In the genomic region with DNA sequence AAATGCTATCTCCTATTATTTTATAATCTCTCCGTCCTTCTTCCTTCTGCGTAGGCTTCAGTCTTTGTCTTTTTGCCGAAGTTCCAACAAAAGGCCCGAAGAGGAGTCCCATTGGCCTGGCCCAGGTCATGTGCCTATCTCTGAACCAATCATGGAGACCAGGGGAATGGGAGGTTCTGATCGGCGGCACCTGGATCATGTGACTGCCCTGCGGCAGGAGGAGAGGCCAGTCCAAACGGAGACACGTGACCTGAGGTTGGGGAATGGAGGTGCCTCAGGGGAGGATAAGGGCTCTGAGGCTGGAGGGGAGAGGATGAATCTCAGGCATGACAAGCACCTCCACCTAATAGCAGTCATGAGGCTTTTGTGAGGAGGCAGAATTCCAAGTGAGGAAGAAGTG, we compare ENCODE assay signal across 22 cellular contexts. TPM values are rescaled to one million over a fixed set of nuclear protein-coding genes. Genes with fewer than 3 reads are reported as not detected.
DNase-seq lines count a peak whose midpoint lies in the region; ATAC-seq and TF ChIP-seq lines count a peak whose summit lies in the region.
"Had no signal": no experiment of that assay in that cellular context is flagged by ENCODE, and none has a peak within 500 bp of the region (broad histone marks: within the 10 kb centered on the region; RNA-seq: fewer than 3 reads in every experiment).

No MANE protein-coding gene starts in this region.

- intact Hi-C loops in Right ventricle myocardium inferior (cut with DNase I): no loop called here

- H3K27ac Mint-ChIP-seq in WTC11: no peak overlapping the region
- H3K27ac Mint-ChIP-seq: CD8-positive, alpha-beta T cell; T-helper 1 cell treated with Interleukin-12 subunit alpha and Interleukin-12 subunit beta and Interleukin-4 antibody, amounts not matched to agents 30 μg/mL and 1 μg/mL, for 36 hours had no signal

- DNase-seq in HT1080 (ENCODE audit: low read depth): peak; percentile 24
- peak; percentile 29 for DNase-seq in WTC11 (ENCODE audit: low spot score)
- peak; percentile 63 for DNase-seq in iPS-NIHi11 (ENCODE audit: low spot score)
- no peak for DNase-seq in NCI-H146 treated with DMSO at 0.1 percent for 48 hours (lab: John Stamatoyannopoulos, UW; ENCODE audit: unreplicated experiment)
- DNase-seq in GF-D8 (lab: John Stamatoyannopoulos, UW): no peak
- DNase-seq in hepatocyte (ENCODE audit: low spot score): no peak
- DNase-seq in Right ventricle myocardium inferior (ENCODE audit: missing footprints): no peak
- DNase-seq: Calu3; CD8-positive, alpha-beta T cell; DMS79; GOT3; KBM-7; NCI-H1105; NCI-H1694; NCI-H226; NCI-H524; PC-9 had no signal

- no peaks in the 10 kb centered on the region; the same call in 1 of the 2 replicates for H3K9me3 ChIP-seq in DOHH2 (ENCODE audit: control insufficient read depth, insufficient read depth, low read length)
- no peaks in the 10 kb centered on the region for H3K9me3 ChIP-seq in hepatocyte (ENCODE audit: low read depth)
- H3K9me3 ChIP-seq: SJCRH30 had no signal

- POLR2A ChIA-PET in WTC11 (lab: Charles Lee): no interaction called here

- H3F3A ChIP-seq in DOHH2 (ENCODE audit: control insufficient read depth, insufficient read depth): peaks cover 7% of the 10 kb centered on the region

- no peak overlapping the region for H2AFZ ChIP-seq in hepatocyte
- H2AFZ ChIP-seq: PC-9 had no signal

- H3K9me3 Mint-ChIP-seq in WTC11: peaks cover 10% of the 10 kb centered on the region; the same call in 1 of the 2 replicates
- H3K9me3 Mint-ChIP-seq: CD8-positive, alpha-beta T cell; T-helper 1 cell treated with Interleukin-12 subunit alpha and Interleukin-12 subunit beta and Interleukin-4 antibody, amounts not matched to agents 30 μg/mL and 1 μg/mL, for 36 hours had no signal

- H3K36me3 ChIP-seq in DOHH2 (ENCODE audit: control insufficient read depth, low read length) (peaks cover 33% of the 10 kb centered on the region), hepatocyte (replicated peaks; ENCODE audit: insufficient read depth, low read depth) (no peaks in the 10 kb centered on the region)
- H3K36me3 ChIP-seq: BLaER1 treated with 17β-estradiol and CSF1 and Interleukin-3, amounts not matched to agents 10 nM and 100 nM; SJCRH30 had no signal

- WGBS in hepatocyte (ENCODE audit: low lambda C conversion rate, missing lambda C conversion rate): 92% methylated on average over 9 of the region's 9 CpGs

- H3K27ac ChIP-seq in DOHH2 (ENCODE audit: low read depth, low read length): 0 out of 2 replicates have a peak overlapping the region, but pooled peaks have one; percentile 99
- no peak overlapping the region for H3K27ac ChIP-seq in hepatocyte
- H3K27ac ChIP-seq: BLaER1 treated with 17β-estradiol and CSF1 and Interleukin-3, amounts not matched to agents 10 nM and 100 nM; HL-60; PC-9; SJCRH30 had no signal

- peaks cover 3% of the 10 kb centered on the region; the same call in 1 of the 2 replicates for H3K27me3 Mint-ChIP-seq in WTC11 (ENCODE audit: low read depth)

- H3K4me3 ChIP-seq in DOHH2 (ENCODE audit: low read length) (no peak overlapping the region), hepatocyte (no peak overlapping the region)
- H3K4me3 ChIP-seq: BLaER1 treated with 17β-estradiol and CSF1 and Interleukin-3, amounts not matched to agents 10 nM and 100 nM; PC-9; SJCRH30 had no signal

- TF ChIP-seq CTCF in DOHH2 (IDR thresholded peaks at IDR 0.05; ENCODE audit: low read depth, low read length, poor library complexity, severe bottlenecking) (no peak), WTC11 (IDR thresholded peaks at IDR 0.05) (no peak), hepatocyte (IDR thresholded peaks at IDR 0.05; ENCODE audit: poor library complexity) (no peak)

- peaks cover 32% of the 10 kb centered on the region for H3K79me2 ChIP-seq in DOHH2 (ENCODE audit: control insufficient read depth, low read length)
- H3K79me2 ChIP-seq in hepatocyte: no peaks in the 10 kb centered on the region

- CTCF ChIA-PET in WTC11 (lab: Charles Lee): no interaction called here

- ATAC-seq in WTC11 (peak; percentile 91), Right ventricle myocardium inferior (no peak)
- ATAC-seq: CD8-positive, alpha-beta T cell had no signal

- no peaks in the 10 kb centered on the region for H3K36me3 Mint-ChIP-seq in WTC11
- H3K36me3 Mint-ChIP-seq: CD8-positive, alpha-beta T cell had no signal

- H3K4me1 Mint-ChIP-seq in WTC11: 0 out of 2 replicates have a peak, but pooled peaks cover 3% of the 10 kb centered on the region

- H3K9me2 ChIP-seq in DOHH2 (replicated peaks; ENCODE audit: control insufficient read depth, low read length): no peaks in the 10 kb centered on the region
- no peaks in the 10 kb centered on the region for H3K9me2 ChIP-seq in hepatocyte (replicated peaks; ENCODE audit: insufficient read depth)

- no peak overlapping the region for H3K4me3 Mint-ChIP-seq in WTC11
- H3K4me3 Mint-ChIP-seq: CD8-positive, alpha-beta T cell; T-helper 1 cell treated with Interleukin-12 subunit alpha and Interleukin-12 subunit beta and Interleukin-4 antibody, amounts not matched to agents 30 μg/mL and 1 μg/mL, for 36 hours had no signal

- H4K20me1 ChIP-seq in DOHH2 (ENCODE audit: control insufficient read depth, insufficient read depth, low read depth, low read length) (no peaks in the 10 kb centered on the region), hepatocyte (ENCODE audit: insufficient read depth, poor library complexity, severe bottlenecking) (no peaks in the 10 kb centered on the region)
- H4K20me1 ChIP-seq: BLaER1 treated with 17β-estradiol and CSF1 and Interleukin-3, amounts not matched to agents 10 nM and 100 nM had no signal

- peaks cover 54% of the 10 kb centered on the region for H3K4me1 ChIP-seq in DOHH2 (ENCODE audit: control insufficient read depth, low read length)
- H3K4me1 ChIP-seq in hepatocyte (ENCODE audit: insufficient read depth): no peaks in the 10 kb centered on the region
- H3K4me1 ChIP-seq: SJCRH30 had no signal

- no peak overlapping the region for H3K4me2 ChIP-seq in DOHH2 (ENCODE audit: low read length)
- no peak overlapping the region for H3K4me2 ChIP-seq in hepatocyte
- H3K4me2 ChIP-seq: BLaER1 treated with 17β-estradiol and CSF1 and Interleukin-3, amounts not matched to agents 10 nM and 100 nM; PC-9 had no signal

- H3K27me3 ChIP-seq in DOHH2 (ENCODE audit: control insufficient read depth, low read length) (no peaks in the 10 kb centered on the region), hepatocyte (no peaks in the 10 kb centered on the region)
- H3K27me3 ChIP-seq: BLaER1 treated with 17β-estradiol and CSF1 and Interleukin-3, amounts not matched to agents 10 nM and 100 nM; SJCRH30 had no signal

TF ChIP-seq in WTC11, 78 proteins besides CTCF, POLR2A, EP300 and RAD21:
- TF ChIP-seq OVOL2 (CRISPR knock-in tag; IDR thresholded peaks at IDR 0.05; ENCODE audit: borderline replicate concordance) (no peak), GTF2I (CRISPR knock-in tag; conservative IDR thresholded peaks at IDR 0.05) (no peak), NFYB (CRISPR knock-in tag; conservative IDR thresholded peaks at IDR 0.05; ENCODE audit: low read depth) (peak; percentile 76), HMGA2 (CRISPR knock-in tag; IDR thresholded peaks at IDR 0.05) (no peak)
- TF ChIP-seq, protein P1, sequence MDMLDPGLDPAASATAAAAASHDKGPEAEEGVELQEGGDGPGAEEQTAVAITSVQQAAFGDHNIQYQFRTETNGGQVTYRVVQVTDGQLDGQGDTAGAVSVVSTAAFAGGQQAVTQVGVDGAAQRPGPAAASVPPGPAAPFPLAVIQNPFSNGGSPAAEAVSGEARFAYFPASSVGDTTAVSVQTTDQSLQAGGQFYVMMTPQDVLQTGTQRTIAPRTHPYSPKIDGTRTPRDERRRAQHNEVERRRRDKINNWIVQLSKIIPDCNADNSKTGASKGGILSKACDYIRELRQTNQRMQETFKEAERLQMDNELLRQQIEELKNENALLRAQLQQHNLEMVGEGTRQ (CRISPR knock-in tag; IDR thresholded peaks at IDR 0.05): peak; percentile 91
- TF ChIP-seq, protein P2, sequence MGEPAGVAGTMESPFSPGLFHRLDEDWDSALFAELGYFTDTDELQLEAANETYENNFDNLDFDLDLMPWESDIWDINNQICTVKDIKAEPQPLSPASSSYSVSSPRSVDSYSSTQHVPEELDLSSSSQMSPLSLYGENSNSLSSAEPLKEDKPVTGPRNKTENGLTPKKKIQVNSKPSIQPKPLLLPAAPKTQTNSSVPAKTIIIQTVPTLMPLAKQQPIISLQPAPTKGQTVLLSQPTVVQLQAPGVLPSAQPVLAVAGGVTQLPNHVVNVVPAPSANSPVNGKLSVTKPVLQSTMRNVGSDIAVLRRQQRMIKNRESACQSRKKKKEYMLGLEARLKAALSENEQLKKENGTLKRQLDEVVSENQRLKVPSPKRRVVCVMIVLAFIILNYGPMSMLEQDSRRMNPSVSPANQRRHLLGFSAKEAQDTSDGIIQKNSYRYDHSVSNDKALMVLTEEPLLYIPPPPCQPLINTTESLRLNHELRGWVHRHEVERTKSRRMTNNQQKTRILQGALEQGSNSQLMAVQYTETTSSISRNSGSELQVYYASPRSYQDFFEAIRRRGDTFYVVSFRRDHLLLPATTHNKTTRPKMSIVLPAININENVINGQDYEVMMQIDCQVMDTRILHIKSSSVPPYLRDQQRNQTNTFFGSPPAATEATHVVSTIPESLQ (CRISPR knock-in tag; IDR thresholded peaks at IDR 0.05): no peak
- TF ChIP-seq, protein P3, sequence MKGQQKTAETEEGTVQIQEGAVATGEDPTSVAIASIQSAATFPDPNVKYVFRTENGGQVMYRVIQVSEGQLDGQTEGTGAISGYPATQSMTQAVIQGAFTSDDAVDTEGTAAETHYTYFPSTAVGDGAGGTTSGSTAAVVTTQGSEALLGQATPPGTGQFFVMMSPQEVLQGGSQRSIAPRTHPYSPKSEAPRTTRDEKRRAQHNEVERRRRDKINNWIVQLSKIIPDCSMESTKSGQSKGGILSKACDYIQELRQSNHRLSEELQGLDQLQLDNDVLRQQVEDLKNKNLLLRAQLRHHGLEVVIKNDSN (CRISPR knock-in tag; IDR thresholded peaks at IDR 0.05): peak; percentile 90
TF ChIP-seq in WTC11: peak in this region for 3.

RNA-seq across cellular contexts. Expression of a gene that starts 34.9 kb away (rescaled TPM):
- total RNA-seq in HT1080 (2014; rRNA removed; shearing (Covaris generic)): 0.23 and 0.34 TPM in 2 replicates
- polyA plus RNA-seq in HT1080 (2015; cell fraction: cytosol; rRNA removed): 0.12 and 0.46 TPM in 2 replicates
- polyA plus RNA-seq in HT1080 (2015; cell fraction: nucleus; rRNA removed): 0.81 and 2.7 TPM in 2 replicates
- total RNA-seq in WTC11 (2021) (79.0 to 83.4 TPM (median 83.3 TPM) in 3 replicates), hepatocyte (0.36 and 0.83 TPM in 2 replicates), Right ventricle myocardium inferior (6.8 TPM)
- 0.71 and 1.6 TPM in 2 replicates for polyA plus RNA-seq in hepatocyte
- total RNA-seq: CD8-positive, alpha-beta T cell; PC-9 had no signal

Comparison
In these comparisons a context has a peak if more than half of its experiments do, and no peak if none do; other contexts are left out.
1. DNase-seq: peak in HT1080 (single experiment), WTC11 (single experiment) and iPS-NIHi11 (single experiment); none in NCI-H146 treated with DMSO at 0.1 percent for 48 hours (single experiment), GF-D8 (single experiment), hepatocyte (single experiment) and Right ventricle myocardium inferior (single experiment).
2. RNA of a gene that starts 34.9 kb away (total RNA-seq): 79.0 to 83.4 TPM in WTC11; 6.8 TPM in Right ventricle myocardium inferior (single experiment), 0.36 to 0.83 TPM in hepatocyte and 0.23 to 0.34 TPM in HT1080; every median in the first group is over 10 times any median in the second.